ENCODE assay signal across 1 cellular context in genomic region chr11:1773131-1773510, GRCh38.
TF ChIP-seq lines count a peak whose summit lies in the region.

No MANE protein-coding gene starts in this region.

TF ChIP-seq in IMR-90, 13 proteins besides CTCF, POLR2A, EP300 and RAD21 (continued from another document):
- TF ChIP-seq USF2 (IDR thresholded peaks at IDR 0.05; ENCODE audit: low read depth, low read length): no peak
